Comparison of ENCODE assay signal across 12 cellular contexts in genomic region chr21:35208810-35209517, GRCh38.
A peak's percentile ranks its signal among the peaks of the same experiment; 100 is the strongest.
DNase-seq lines count a peak whose midpoint lies in the region; ATAC-seq and TF ChIP-seq lines count a peak whose summit lies in the region.
"Had no signal": no experiment of that assay in that cellular context is flagged by ENCODE, and none has a peak within 500 bp of the region (broad histone marks: within the 10 kb centered on the region; RNA-seq: fewer than 3 reads in every experiment).

No MANE protein-coding gene starts in this region.

- no peaks in the 10 kb centered on the region for H3K36me3 Mint-ChIP-seq in GM23338 (ENCODE audit: low read depth)

- no peaks in the 10 kb centered on the region for H3F3A ChIP-seq in GM23338 (replicated peaks; ENCODE audit: low read depth)
- peaks cover 8% of the 10 kb centered on the region for H3F3A ChIP-seq in smooth muscle cell (ENCODE audit: low read depth)

- H3K9ac ChIP-seq in smooth muscle cell (ENCODE audit: low read depth) = peak overlapping the region; percentile 77
- H3K9ac ChIP-seq: BLaER1 treated with 17β-estradiol and CSF1 and Interleukin-3, amounts not matched to agents 10 nM and 100 nM had no signal

- H2AFZ ChIP-seq in GM23338 (0 out of 2 replicates have a peak overlapping the region, but pooled peaks have one; percentile 0), smooth muscle cell (ENCODE audit: low read depth) (peak overlapping the region; percentile 78)

- DNase-seq in GM23338 (ENCODE audit: low spot score) (no peak), astrocyte of the spinal cord (ENCODE audit: low read depth, low spot score) (peak; percentile 83), left ventricle myocardium superior (no peak), smooth muscle cell (lab: John Stamatoyannopoulos, UW; ENCODE audit: unreplicated experiment) (no peak)
- no peak for DNase-seq in stimulated activated CD4-positive, alpha-beta T cell treated with anti-CD3 and anti-CD28 coated beads, Interleukin-4, amount 100 ng/mL, for 24 hours
- no peak for DNase-seq in stimulated activated CD4-positive, alpha-beta T cell treated with anti-CD3 and anti-CD28 coated beads, Interleukin-4, amount 100 ng/mL, for 4 hours
- no peak for DNase-seq in activated effector memory CD4-positive, alpha-beta T cell treated with Interleukin-2 at 50 U/mL for 16 hours
- DNase-seq: activated T-cell treated with anti-CD3 and anti-CD28 coated beads, Interleukin-2, amount 50 U/mL, for 1 hour; MM.1S had no signal

- intact Hi-C loops in left ventricle myocardium superior (cut with micrococcal nuclease) = no loop called here

- H3K4me1 ChIP-seq in GM23338 (ENCODE audit: insufficient read depth) (no peaks in the 10 kb centered on the region), smooth muscle cell (ENCODE audit: low read depth) (peaks cover 18% of the 10 kb centered on the region)

- H3K9me3 ChIP-seq in smooth muscle cell (replicated peaks; ENCODE audit: low read depth) = no peaks in the 10 kb centered on the region

- H3K27ac Mint-ChIP-seq in GM23338 = no peak overlapping the region

- no peak for TF ChIP-seq CTCF in GM23338 (conservative IDR thresholded peaks at IDR 0.05; ENCODE audit: low read depth in 2 of 2)
- TF ChIP-seq CTCF in astrocyte of the spinal cord (IDR thresholded peaks at IDR 0.05; ENCODE audit: low read depth, low read length) = no peak
- TF ChIP-seq CTCF in smooth muscle cell (IDR thresholded peaks at IDR 0.05; ENCODE audit: borderline replicate concordance, insufficient read depth, poor library complexity, severe bottlenecking) = no peak

- no peaks in the 10 kb centered on the region for H3K36me3 ChIP-seq in GM23338 (ENCODE audit: insufficient read depth)
- no peaks in the 10 kb centered on the region for H3K36me3 ChIP-seq in smooth muscle cell (ENCODE audit: low read depth)
- H3K36me3 ChIP-seq: BLaER1 treated with 17β-estradiol and CSF1 and Interleukin-3, amounts not matched to agents 10 nM and 100 nM had no signal

- 40% methylated on average over 7 of the region's 7 CpGs for WGBS in smooth muscle cell (ENCODE audit: low lambda C conversion rate)

- no peak for ATAC-seq in GM23338
- ATAC-seq in left ventricle myocardium superior = peak; percentile 54
- no peak for ATAC-seq in GM18502 (IDR thresholded peaks at IDR 0.05; ENCODE audit: poor library complexity, unreplicated experiment)
- ATAC-seq: HCT116 had no signal

- H3K4me3 Mint-ChIP-seq in GM23338 = no peak overlapping the region

- no peaks in the 10 kb centered on the region for H3K79me2 ChIP-seq in GM23338 (replicated peaks; ENCODE audit: insufficient read depth)
- H3K79me2 ChIP-seq in smooth muscle cell (ENCODE audit: low read depth) = no peaks in the 10 kb centered on the region

- no peaks in the 10 kb centered on the region for H4K20me1 ChIP-seq in GM23338 (replicated peaks; ENCODE audit: insufficient read depth)
- H4K20me1 ChIP-seq in smooth muscle cell (ENCODE audit: low read depth) = no peaks in the 10 kb centered on the region
- H4K20me1 ChIP-seq: BLaER1 treated with 17β-estradiol and CSF1 and Interleukin-3, amounts not matched to agents 10 nM and 100 nM had no signal

- no peak overlapping the region for H3K27ac ChIP-seq in GM23338 (ENCODE audit: low read depth)
- peak overlapping the region; percentile 94 for H3K27ac ChIP-seq in smooth muscle cell (ENCODE audit: low read depth)
- H3K27ac ChIP-seq: BLaER1 treated with 17β-estradiol and CSF1 and Interleukin-3, amounts not matched to agents 10 nM and 100 nM had no signal

- no peaks in the 10 kb centered on the region for H3K27me3 ChIP-seq in GM23338 (ENCODE audit: insufficient read depth)
- no peaks in the 10 kb centered on the region for H3K27me3 ChIP-seq in smooth muscle cell (ENCODE audit: low read depth)
- H3K27me3 ChIP-seq: BLaER1 treated with 17β-estradiol and CSF1 and Interleukin-3, amounts not matched to agents 10 nM and 100 nM had no signal

- in situ Hi-C loops in astrocyte of the spinal cord (cut with HindIII; ENCODE audit: low sequenced_read_pairs) = no loop called here

- H3K4me1 Mint-ChIP-seq in GM23338 = peaks cover 18% of the 10 kb centered on the region; the same call in 2 of the 3 replicates

- no peak overlapping the region for H3K4me3 ChIP-seq in GM23338
- H3K4me3 ChIP-seq in astrocyte of the spinal cord (ENCODE audit: low read depth, low read length) = no peak overlapping the region
- no peak overlapping the region for H3K4me3 ChIP-seq in smooth muscle cell
- H3K4me3 ChIP-seq: BLaER1 treated with 17β-estradiol and CSF1 and Interleukin-3, amounts not matched to agents 10 nM and 100 nM had no signal

- peaks cover 4% of the 10 kb centered on the region; the same call in 2 of the 3 replicates for H3K9me3 Mint-ChIP-seq in GM23338

- peaks cover 7% of the 10 kb centered on the region for H3K9me2 ChIP-seq in GM23338 (ENCODE audit: insufficient read depth)

- H3K4me2 ChIP-seq in GM23338 = no peak overlapping the region
- peak overlapping the region; percentile 58 for H3K4me2 ChIP-seq in smooth muscle cell

- H3K27me3 Mint-ChIP-seq in GM23338 (ENCODE audit: insufficient read depth, low read depth, poor library complexity) = no peaks in the 10 kb centered on the region

TF ChIP-seq in GM23338, 12 proteins besides CTCF, POLR2A, EP300 and RAD21:
- TF ChIP-seq ZNF462 (CRISPR knock-in tag; IDR thresholded peaks at IDR 0.05) (no peak), EZH2 (IDR thresholded peaks at IDR 0.05; ENCODE audit: low read depth, unreplicated experiment) (no peak)
